Comparison of ENCODE assay signal across 16 cellular contexts in the genomic region with DNA sequence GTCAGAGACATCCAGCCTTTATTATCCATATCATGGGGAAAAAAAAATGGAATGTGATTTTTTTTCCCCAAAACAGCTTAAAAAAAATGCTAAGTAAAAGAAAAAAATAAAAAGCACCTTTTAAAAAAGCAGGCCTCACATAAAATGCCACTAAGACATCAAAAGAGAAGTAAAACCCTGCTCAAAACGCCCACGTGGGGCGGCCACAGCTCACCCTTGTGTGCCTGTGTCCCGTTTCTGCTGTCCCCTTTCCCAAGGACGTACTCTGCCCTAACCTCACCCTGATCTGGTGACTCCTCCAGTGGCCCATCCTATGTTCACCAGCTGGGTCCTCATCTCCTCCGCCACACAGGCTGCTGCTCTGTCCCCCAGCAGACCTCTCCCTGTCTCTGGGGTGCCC.
DNase-seq lines count a peak whose midpoint lies in the region; ATAC-seq, FAIRE-seq and TF ChIP-seq lines count a peak whose summit lies in the region.
"Had no signal": no experiment of that assay in that cellular context is flagged by ENCODE, and none has a peak within 500 bp of the region (broad histone marks: within the 10 kb centered on the region; RNA-seq: fewer than 3 reads in every experiment).

No MANE protein-coding gene starts in this region.

- no peak overlapping the region for H3K4me3 Mint-ChIP-seq in neural progenitor cell
- H3K4me3 Mint-ChIP-seq: B cell; CD4-positive, alpha-beta memory T cell had no signal

- peak overlapping the region; percentile 51 for H3K27ac Mint-ChIP-seq in neural progenitor cell
- H3K27ac Mint-ChIP-seq: B cell; CD4-positive, alpha-beta memory T cell had no signal

- H3K9me3 ChIP-seq in neural progenitor cell (ENCODE audit: low read depth) = no peaks in the 10 kb centered on the region

- H3K27me3 ChIP-seq in neural progenitor cell = no peaks in the 10 kb centered on the region

- peaks cover 5% of the 10 kb centered on the region for H3K36me3 Mint-ChIP-seq in neural progenitor cell
- H3K36me3 Mint-ChIP-seq: CD4-positive, alpha-beta memory T cell had no signal

- H3K36me3 ChIP-seq in neural progenitor cell = no peaks in the 10 kb centered on the region

- H2AFZ ChIP-seq in neural progenitor cell (replicated peaks) = no peak overlapping the region

- H3K27ac ChIP-seq in neural progenitor cell = no peak overlapping the region

- no peaks in the 10 kb centered on the region for H3K9me3 Mint-ChIP-seq in neural progenitor cell
- H3K9me3 Mint-ChIP-seq: CD4-positive, alpha-beta memory T cell had no signal

- no peak for FAIRE-seq in GM12891 (lab: Jason Lieb, UNC)
- FAIRE-seq: A204.1, HepG2, HTR-8/SVneo had no signal

- DNase-seq in GM12891 (ENCODE audit: insufficient read length, low spot score) = peak; percentile 23
- DNase-seq in islet precursor cell = peak; percentile 25
- no peak for DNase-seq in neural progenitor cell (ENCODE audit: low spot score)
- no peak for DNase-seq in anterior cingulate cortex (lab: John Stamatoyannopoulos, UW)
- DNase-seq in HK-2 (ENCODE audit: unreplicated experiment) = no peak
- DNase-seq: C1 segment of cervical spinal cord; CD4-positive, alpha-beta memory T cell; DND-41; GDM1; H7 had no signal

- no peak overlapping the region for H3K9ac ChIP-seq in neural progenitor cell

- H3K4me3 ChIP-seq in neural progenitor cell = no peak overlapping the region

- H3F3A ChIP-seq in neural progenitor cell (ENCODE audit: low read depth) = no peaks in the 10 kb centered on the region

- no peak for TF ChIP-seq POLR2A in GM12891 (IDR thresholded peaks at IDR 0.05; ENCODE audit: low read depth, low read length)

- no peaks in the 10 kb centered on the region for H3K79me2 ChIP-seq in neural progenitor cell (ENCODE audit: low read depth)

- no peaks in the 10 kb centered on the region for H3K4me1 Mint-ChIP-seq in neural progenitor cell
- H3K4me1 Mint-ChIP-seq: B cell; CD4-positive, alpha-beta memory T cell had no signal

- no peak overlapping the region for H3K4me2 ChIP-seq in neural progenitor cell

- peaks cover 4% of the 10 kb centered on the region for H4K20me1 ChIP-seq in neural progenitor cell (ENCODE audit: low read depth)

- H3K27me3 Mint-ChIP-seq in neural progenitor cell (ENCODE audit: insufficient read depth, low read depth) = peaks cover 3% of the 10 kb centered on the region
- H3K27me3 Mint-ChIP-seq: B cell had no signal

- ATAC-seq in HG03159 (IDR thresholded peaks at IDR 0.05; ENCODE audit: unreplicated experiment) = no peak
- ATAC-seq in GM18519 (IDR thresholded peaks at IDR 0.05; ENCODE audit: low FRiP score, unreplicated experiment) = no peak
- ATAC-seq: HepG2 had no signal

- H3K4me1 ChIP-seq in neural progenitor cell = no peaks in the 10 kb centered on the region

- TF ChIP-seq CTCF in neural progenitor cell (IDR thresholded peaks at IDR 0.05) = no peak

TF ChIP-seq in GM12891, 5 proteins besides CTCF, POLR2A, EP300 and RAD21:
- TF ChIP-seq POU2F2 (IDR thresholded peaks at IDR 0.05; ENCODE audit: low read depth, low read length) (no peak), POLR2AphosphoS5 (IDR thresholded peaks at IDR 0.05; ENCODE audit: low read depth, low read length) (no peak), PAX5 (IDR thresholded peaks at IDR 0.05; ENCODE audit: insufficient read depth, low read length, severe bottlenecking) (no peak), SPI1 (IDR thresholded peaks at IDR 0.05; ENCODE audit: low read depth, low read length) (no peak), TAF1 (IDR thresholded peaks at IDR 0.05; ENCODE audit: low read depth, low read length) (no peak)

Comparison
In these comparisons a context has a peak if more than half of its experiments do, and no peak if none do; other contexts are left out.
1. DNase-seq: peak in GM12891 (single experiment) and islet precursor cell (single experiment); none in neural progenitor cell (single experiment), anterior cingulate cortex (0 of 58) and HK-2 (single experiment).